ENCODE assay signal across 8 cellular contexts in the genomic region with DNA sequence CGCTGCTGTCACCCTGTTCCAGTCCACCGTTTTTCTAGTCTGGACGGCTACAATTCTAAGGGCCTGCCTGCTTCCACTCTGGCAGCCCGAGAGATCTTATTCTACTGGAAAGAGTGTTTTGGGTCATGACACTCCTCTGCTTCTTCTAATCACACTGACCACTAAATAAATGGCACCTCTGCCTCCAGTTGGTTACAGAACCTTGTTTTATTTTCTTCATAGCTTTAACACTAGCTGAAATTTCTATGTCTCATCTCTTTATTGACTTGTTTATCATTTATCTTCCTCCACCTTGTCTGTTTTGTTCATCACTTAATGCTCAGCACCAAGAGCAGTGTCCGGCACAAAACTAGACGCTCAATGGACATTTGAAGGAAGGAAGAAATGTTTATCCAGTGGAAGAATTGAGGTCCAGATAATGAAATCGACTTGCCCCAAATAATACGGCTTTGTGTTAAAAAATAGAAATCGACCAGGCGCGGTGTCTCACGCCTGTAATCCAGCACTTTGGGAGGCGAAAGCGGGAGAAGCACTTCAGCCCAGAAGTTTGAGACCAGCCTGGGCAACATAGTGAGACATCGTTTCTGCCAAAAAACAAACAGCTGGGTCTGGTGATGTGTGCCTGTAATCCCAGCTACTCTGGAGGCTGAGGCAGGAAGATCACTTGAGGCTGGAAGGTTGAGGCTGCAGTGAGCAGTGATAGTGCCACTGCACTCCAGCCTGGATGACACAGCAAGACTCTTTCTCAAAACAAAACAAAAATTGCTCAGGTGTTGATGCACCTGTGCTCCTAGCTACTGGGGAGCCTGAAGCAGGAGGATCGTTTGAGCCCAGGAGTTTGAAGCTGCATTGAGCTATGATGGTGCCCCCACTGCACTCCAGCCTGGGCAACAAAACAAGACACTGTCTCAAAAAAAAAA. TPM values are rescaled to one million over a fixed set of nuclear protein-coding genes. Genes with fewer than 3 reads are reported as not detected.
DNase-seq lines count a peak whose midpoint lies in the region; ATAC-seq and TF ChIP-seq lines count a peak whose summit lies in the region.

No MANE protein-coding gene starts in this region.

- peaks cover 11% of the 10 kb centered on the region for H3K36me3 Mint-ChIP-seq in nephron (ENCODE audit: low read depth)

- H3K9me2 ChIP-seq in Karpas-422 (replicated peaks; ENCODE audit: insufficient read depth, low read length): no peaks in the 10 kb centered on the region

- no peaks in the 10 kb centered on the region for H3K27me3 Mint-ChIP-seq in nephron (ENCODE audit: low read depth)

- peak overlapping the region; percentile 80 to 92 (median 87) for H3K27ac Mint-ChIP-seq in nephron

- peak overlapping the region; percentile 81 for H3K4me3 ChIP-seq in Karpas-422 (ENCODE audit: low read length)
- peak overlapping the region; percentile 88 for H3K4me3 ChIP-seq in colonic mucosa

- H3K27ac ChIP-seq in Karpas-422 (ENCODE audit: low read length): peak overlapping the region; percentile 86
- H3K27ac ChIP-seq in colonic mucosa: peak overlapping the region; percentile 87

- no peak for ATAC-seq in left lobe of liver

- H3K9me3 ChIP-seq in Karpas-422 (ENCODE audit: low read length) (no peaks in the 10 kb centered on the region), colonic mucosa (no peaks in the 10 kb centered on the region)

- intact Hi-C loops in colonic mucosa (cut with DNase I): no loop called here

- H3K4me1 Mint-ChIP-seq in nephron: peaks cover 58% of the 10 kb centered on the region

- H3K27me3 ChIP-seq in Karpas-422 (ENCODE audit: low read length) (no peaks in the 10 kb centered on the region), colonic mucosa (no peaks in the 10 kb centered on the region)

- H3K4me3 Mint-ChIP-seq in nephron: peak overlapping the region; percentile 84 to 94 (median 93)

- no peaks in the 10 kb centered on the region for H4K20me1 ChIP-seq in Karpas-422 (ENCODE audit: insufficient read depth, low read depth, low read length)

- H3K36me3 ChIP-seq in Karpas-422 (ENCODE audit: insufficient read depth, low read length) (peaks cover 15% of the 10 kb centered on the region; the same call in 1 of the 2 replicates), colonic mucosa (no peaks in the 10 kb centered on the region)

- H3K4me1 ChIP-seq in Karpas-422 (ENCODE audit: low read length) (peaks cover 42% of the 10 kb centered on the region), colonic mucosa (peaks cover 15% of the 10 kb centered on the region)

- H3K9ac ChIP-seq in Karpas-422 (ENCODE audit: low read length) (peak overlapping the region; percentile 72), colonic mucosa (ENCODE audit: low read depth in 2 of 2, low read length in 2 of 2) (peak overlapping the region in 1 of 2 donors; percentile 98)

- peak overlapping the region; percentile 86 for H3K4me2 ChIP-seq in Karpas-422 (ENCODE audit: low read depth, low read length, poor library complexity, severe bottlenecking)

- no peaks in the 10 kb centered on the region for H3K9me3 Mint-ChIP-seq in nephron

- H2AFZ ChIP-seq in Karpas-422 (ENCODE audit: low read length): no peak overlapping the region

- TF ChIP-seq CTCF in colonic mucosa (IDR thresholded peaks at IDR 0.05) (no peak), nephron (IDR thresholded peaks at IDR 0.05; ENCODE audit: unreplicated experiment in 3 of 3) (no peak)

- DNase-seq in AG08396 (ENCODE audit: low spot score) (peak; percentile 7), Karpas-422 (no peak), colonic mucosa (peak; percentile 22), left lobe of liver (ENCODE audit: low spot score) (no peak), superior temporal gyrus (ENCODE audit: extremely low spot score) (no peak), NCI-H1417 (lab: John Stamatoyannopoulos, UW) (no peak), MV-4-11 (lab: John Stamatoyannopoulos, UW) (no peak)

- H3K79me2 ChIP-seq in Karpas-422 (ENCODE audit: low read length): peaks cover 52% of the 10 kb centered on the region

RNA-seq across cellular contexts. Expression of gene PRR14L, which starts 0.7 kb away (rescaled TPM):
- 14.0 and 26.0 TPM in 2 replicates for total RNA-seq in Karpas-422 (2014; rRNA removed; shearing (Covaris generic); ENCODE audit: low replicate concordance)
- 10 to 100 TPM; 58.2 to 74.6 TPM for total RNA-seq in colonic mucosa
- 19.5 TPM for total RNA-seq in left lobe of liver

RNA-seq across cellular contexts. Expression of gene DEPDC5, which starts 3.2 kb away (rescaled TPM):
- 19.3 and 40.2 TPM in 2 replicates for total RNA-seq in Karpas-422 (2014; rRNA removed; shearing (Covaris generic); ENCODE audit: low replicate concordance)
- total RNA-seq in colonic mucosa (10 to 100 TPM; 24.6 to 52.7 TPM), left lobe of liver (18.1 TPM)

Comparison
In these comparisons a context has a peak if more than half of its experiments do, and no peak if none do; other contexts are left out.
1. DNase-seq: peak in AG08396 (single experiment) and colonic mucosa (single experiment); none in Karpas-422 (single experiment), left lobe of liver (single experiment), superior temporal gyrus (single experiment), NCI-H1417 (0 of 3) and MV-4-11 (single experiment).